In genomic region chr17:2712300-2713043, GRCh38 we compare ENCODE assay signal across 8 cellular contexts. TPM values are rescaled to one million over a fixed set of nuclear protein-coding genes. Genes with fewer than 3 reads are reported as not detected.
A peak's percentile ranks its signal among the peaks of the same experiment; 100 is the strongest.
DNase-seq lines count a peak whose midpoint lies in the region; ATAC-seq, FAIRE-seq and TF ChIP-seq lines count a peak whose summit lies in the region.

No MANE protein-coding gene starts in this region.

- 86 to 91% methylated on average over 35 to 36 of the region's 36 CpGs for WGBS in mesodermal cell (ENCODE audit: insufficient coverage in 2 of 2), 2 experiments

- H3K36me3 ChIP-seq in BJ (ENCODE audit: control insufficient read depth, insufficient read depth, low read length) (no peaks in the 10 kb centered on the region; the same call in 1 of the 2 replicates), MG63 (no peaks in the 10 kb centered on the region), mesodermal cell (ENCODE audit: control insufficient read depth, insufficient read depth, low read length) (no peaks in the 10 kb centered on the region)

- H3K4me1 ChIP-seq in mesodermal cell (ENCODE audit: control insufficient read depth, insufficient read depth, low read length, poor library complexity, severe bottlenecking), result peaks cover 21% of the 10 kb centered on the region

- H3K27ac ChIP-seq in caudate nucleus (ENCODE audit: low read depth, low read length) (peak overlapping the region; percentile 94), mesodermal cell (ENCODE audit: low read depth, low read length, severe bottlenecking) (no peak overlapping the region)

- H3K9me3 ChIP-seq in MG63, result no peaks in the 10 kb centered on the region
- H3K9me3 ChIP-seq in mesodermal cell (ENCODE audit: control insufficient read depth, low read length), result no peaks in the 10 kb centered on the region

- CTCF ChIA-PET in BJ (lab: Yijun Ruan, JAX), result no interaction called here

- POLR2A ChIA-PET in BJ (lab: Charles Lee), result no interaction called here

- no peak for DNase-seq in BJ (ENCODE audit: low read depth)
- DNase-seq in MG63, result no peak
- peak in 3 of 61 donors; percentile 41 to 61 (median 54) for DNase-seq in caudate nucleus (lab: John Stamatoyannopoulos, UW)
- DNase-seq in left lobe of liver (ENCODE audit: low spot score), result no peak
- no peak for DNase-seq in effector CD4-positive, alpha-beta T cell
- DNase-seq in SKM-1 treated with dmso at 0.1 percent for 144 hours (lab: John Stamatoyannopoulos, UW; ENCODE audit: unreplicated experiment), result no peak
- DNase-seq in GM19239 (ENCODE audit: insufficient read length, low spot score), result no peak

- FAIRE-seq in GM19239 (lab: Jason Lieb, UNC), result no peak

- H3K27me3 ChIP-seq in BJ (ENCODE audit: control insufficient read depth, insufficient read depth, low read length) (no peaks in the 10 kb centered on the region), MG63 (no peaks in the 10 kb centered on the region)

- TF ChIP-seq CTCF in BJ (IDR thresholded peaks at IDR 0.05; ENCODE audit: insufficient read depth, low read depth, low read length), result no peak

- H3K4me3 ChIP-seq in BJ (ENCODE audit: low read depth, low read length) (peak overlapping the region; percentile 66), MG63 (peak overlapping the region; percentile 65), mesodermal cell (ENCODE audit: extremely low read depth, insufficient read depth, low read length, poor library complexity, severe bottlenecking) (peak overlapping the region; percentile 61)

- no peak for ATAC-seq in left lobe of liver

RNA-seq across cellular contexts. Expression of gene CLUH, which starts 0.9 kb away (rescaled TPM):
- 5.2 and 13.4 TPM in 2 replicates for polyA plus RNA-seq in BJ (2011; rRNA removed)
- polyA minus RNA-seq in BJ (2011; rRNA and poly(A)+ RNA removed), result 11.0 and 11.1 TPM in 2 replicates
- 44.7 and 63.8 TPM in 2 replicates for total RNA-seq in MG63 (2014; rRNA removed; shearing (Covaris generic); ENCODE audit: low replicate concordance)
- polyA plus RNA-seq in mesodermal cell (2013, experiment 1 of 2), result 22.0 TPM
- polyA plus RNA-seq in mesodermal cell (2013, experiment 2 of 2), result 16.7 TPM
- total RNA-seq in left lobe of liver, result 194 TPM

RNA-seq across cellular contexts. Expression of gene CCDC92B, which starts 37.0 kb away (rescaled TPM):
- polyA plus RNA-seq in BJ (2011; rRNA removed), result 0.02 TPM in 1 of 2 replicates, not detected in the other
- polyA minus RNA-seq in BJ (2011; rRNA and poly(A)+ RNA removed), result not detected in 2 replicates
- not detected in 2 replicates for total RNA-seq in MG63 (2014; rRNA removed; shearing (Covaris generic); ENCODE audit: low replicate concordance)
- 0.33 TPM for polyA plus RNA-seq in mesodermal cell (2013, experiment 1 of 2)
- polyA plus RNA-seq in mesodermal cell (2013, experiment 2 of 2), result 0.20 TPM
- total RNA-seq in left lobe of liver, result not detected
